ENCODE assay signal across 8 cellular contexts in genomic region chr6:78910611-78911134, GRCh38. TPM values are rescaled to one million over a fixed set of nuclear protein-coding genes. Genes with fewer than 3 reads are reported as not detected.
DNase-seq lines count a peak whose midpoint lies in the region; ATAC-seq and TF ChIP-seq lines count a peak whose summit lies in the region.

No MANE protein-coding gene starts in this region.

- BruUV-seq in mammary epithelial cell (replicated peaks; lab: Mats Ljungman, UMichigan): no TSS peak

- WGBS in mammary epithelial cell (ENCODE audit: low coverage, missing lambda C conversion rate): 19% methylated on average over 21 of the region's 47 CpGs

- no peak overlapping the region for H3K27ac Mint-ChIP-seq in stimulated activated naive CD8-positive, alpha-beta T cell treated with anti-CD3 and anti-CD28 coated beads, Interleukin-15, amount 100 ng/mL, for 72 hours

- ATAC-seq in HG03442 (IDR thresholded peaks at IDR 0.05; ENCODE audit: unreplicated experiment): peak; percentile 71
- ATAC-seq in stimulated activated naive CD8-positive, alpha-beta T cell treated with anti-CD3 and anti-CD28 coated beads, Interleukin-15, amount 100 ng/mL, for 72 hours: peak; percentile 80
- no peak for ATAC-seq in GM19023 (IDR thresholded peaks at IDR 0.05; ENCODE audit: unreplicated experiment)

- no peak overlapping the region for H3K27ac ChIP-seq in mammary epithelial cell (ENCODE audit: insufficient read depth, low read depth, low read length)

- peak overlapping the region; percentile 77 for H3K4me2 ChIP-seq in mammary epithelial cell (ENCODE audit: insufficient read depth, low read depth, low read length)

- peaks cover 7% of the 10 kb centered on the region for H3K4me1 Mint-ChIP-seq in stimulated activated naive CD8-positive, alpha-beta T cell treated with anti-CD3 and anti-CD28 coated beads, Interleukin-15, amount 100 ng/mL, for 72 hours

- H4K20me1 ChIP-seq in mammary epithelial cell (ENCODE audit: insufficient read depth, low read length): no peaks in the 10 kb centered on the region

- no peaks in the 10 kb centered on the region for H3K27me3 ChIP-seq in mammary epithelial cell (ENCODE audit: insufficient read depth, low read length)

- H3K9me3 ChIP-seq in mammary epithelial cell (replicated peaks; ENCODE audit: insufficient read depth, low read length): no peaks in the 10 kb centered on the region

- H3K4me3 Mint-ChIP-seq in stimulated activated naive CD8-positive, alpha-beta T cell treated with anti-CD3 and anti-CD28 coated beads, Interleukin-15, amount 100 ng/mL, for 72 hours: peak overlapping the region; percentile 69 to 72

- CTCF ChIA-PET in mammary epithelial cell (lab: Charles Lee; ENCODE audit: low non-redundant PET): no interaction called here

- peaks cover 18% of the 10 kb centered on the region for H3K4me1 ChIP-seq in mammary epithelial cell (ENCODE audit: insufficient read depth, low read length)

- in situ Hi-C loops in mammary epithelial cell (cut with MboI; ENCODE audit: low sequenced_read_pairs in 2 of 2): no loop called here

- peaks cover 29% of the 10 kb centered on the region for H3K27me3 Mint-ChIP-seq in stimulated activated naive CD8-positive, alpha-beta T cell treated with anti-CD3 and anti-CD28 coated beads, Interleukin-15, amount 100 ng/mL, for 72 hours

- peak overlapping the region in 2 of 3 experiments; percentile 32 to 38 for H3K4me3 ChIP-seq in mammary epithelial cell (replicated peaks in 1 of 3; ENCODE audit: insufficient read depth in 1 of 3, low read depth in 2 of 3, low read length in 3 of 3)

- H3K36me3 ChIP-seq in mammary epithelial cell (ENCODE audit: insufficient read depth, low read length): no peaks in the 10 kb centered on the region

- no peak overlapping the region for H3K9ac ChIP-seq in mammary epithelial cell (ENCODE audit: insufficient read depth, low read length)

- dilution Hi-C loops in mammary epithelial cell (cut with HindIII; ENCODE audit: low sequenced_read_pairs): no loop called here

- intact Hi-C loops in mammary epithelial cell (cut with micrococcal nuclease): no loop called here

- peak overlapping the region; percentile 88 for H2AFZ ChIP-seq in mammary epithelial cell (ENCODE audit: low read depth, low read length)

- DNase-seq in stimulated activated CD4-positive, alpha-beta T cell treated with anti-CD3 and anti-CD28 coated beads, Interleukin-12 subunit alpha, Interleukin-12 subunit beta, amount 100 ng/mL, for 48 hours (ENCODE audit: low read depth in 2 of 3, low spot score in 1 of 3): peak in 2 of 3 donors; percentile 7 to 15
- DNase-seq in stimulated activated CD4-positive, alpha-beta T cell treated with anti-CD3 and anti-CD28 coated beads, Interleukin-4, amount 100 ng/mL, for 1 hour: no peak
- DNase-seq in mammary epithelial cell (peak; percentile 8), left kidney (ENCODE audit: low read depth, low spot score) (peak; percentile 67), NCI-H2107 (lab: John Stamatoyannopoulos, UW) (no peak)
- peak; percentile 7 to 14 for DNase-seq in stimulated activated naive CD8-positive, alpha-beta T cell treated with anti-CD3 and anti-CD28 coated beads, Interleukin-15, amount 100 ng/mL, for 72 hours

- H3K79me2 ChIP-seq in mammary epithelial cell (ENCODE audit: insufficient read depth, low read length): no peaks in the 10 kb centered on the region

- H3K9me3 Mint-ChIP-seq in stimulated activated naive CD8-positive, alpha-beta T cell treated with anti-CD3 and anti-CD28 coated beads, Interleukin-15, amount 100 ng/mL, for 72 hours: peaks cover 4 to 11% of the 10 kb centered on the region in 2 donors

- no peak for TF ChIP-seq CTCF in mammary epithelial cell (conservative IDR thresholded peaks at IDR 0.05 in 1 of 2, IDR thresholded peaks at IDR 0.05 in 1 of 2; ENCODE audit: extremely low read depth in 1 of 2, insufficient read depth in 1 of 2, low read depth in 1 of 2, low read length in 2 of 2)

RNA-seq across cellular contexts. Expression of gene IRAK1BP1, which starts 43.3 kb away (rescaled TPM):
- 1 to 10 TPM; 6.2 to 8.0 TPM for total RNA-seq in mammary epithelial cell
- polyA plus RNA-seq in mammary epithelial cell: 2.3 TPM
- polyA minus RNA-seq in mammary epithelial cell: 3.6 TPM

Comparison
In these comparisons a context has a peak if more than half of its experiments do, and no peak if none do; other contexts are left out.
1. DNase-seq: peak in stimulated activated CD4-positive, alpha-beta T cell treated with anti-CD3 and anti-CD28 coated beads, Interleukin-12 subunit alpha, Interleukin-12 subunit beta, amount 100 ng/mL, for 48 hours (2 of 3), mammary epithelial cell (single experiment), left kidney (single experiment) and stimulated activated naive CD8-positive, alpha-beta T cell treated with anti-CD3 and anti-CD28 coated beads, Interleukin-15, amount 100 ng/mL, for 72 hours (2 of 2); none in stimulated activated CD4-positive, alpha-beta T cell treated with anti-CD3 and anti-CD28 coated beads, Interleukin-4, amount 100 ng/mL, for 1 hour (single experiment) and NCI-H2107 (single experiment).